Comparison of ENCODE assay signal across 1 cellular context in genomic region chr22:27151407-27151806, GRCh38.
TF ChIP-seq lines count a peak whose summit lies in the region.

No MANE protein-coding gene starts in this region.

TF ChIP-seq in endothelial cell of umbilical vein, 7 proteins besides CTCF, POLR2A, EP300 and RAD21 (continued from another document):
- TF ChIP-seq, protein P1, sequence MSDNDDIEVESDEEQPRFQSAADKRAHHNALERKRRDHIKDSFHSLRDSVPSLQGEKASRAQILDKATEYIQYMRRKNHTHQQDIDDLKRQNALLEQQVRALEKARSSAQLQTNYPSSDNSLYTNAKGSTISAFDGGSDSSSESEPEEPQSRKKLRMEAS (IDR thresholded peaks at IDR 0.05; ENCODE audit: insufficient read depth, insufficient read length) = no peak
- TF ChIP-seq GATA2 (IDR thresholded peaks at IDR 0.05; ENCODE audit: insufficient read depth, insufficient read length, low read depth, low read length) = no peak
- TF ChIP-seq JUN (IDR thresholded peaks at IDR 0.05; ENCODE audit: borderline replicate concordance, insufficient read depth, insufficient read length, low read depth) = no peak
